In the genomic region with DNA sequence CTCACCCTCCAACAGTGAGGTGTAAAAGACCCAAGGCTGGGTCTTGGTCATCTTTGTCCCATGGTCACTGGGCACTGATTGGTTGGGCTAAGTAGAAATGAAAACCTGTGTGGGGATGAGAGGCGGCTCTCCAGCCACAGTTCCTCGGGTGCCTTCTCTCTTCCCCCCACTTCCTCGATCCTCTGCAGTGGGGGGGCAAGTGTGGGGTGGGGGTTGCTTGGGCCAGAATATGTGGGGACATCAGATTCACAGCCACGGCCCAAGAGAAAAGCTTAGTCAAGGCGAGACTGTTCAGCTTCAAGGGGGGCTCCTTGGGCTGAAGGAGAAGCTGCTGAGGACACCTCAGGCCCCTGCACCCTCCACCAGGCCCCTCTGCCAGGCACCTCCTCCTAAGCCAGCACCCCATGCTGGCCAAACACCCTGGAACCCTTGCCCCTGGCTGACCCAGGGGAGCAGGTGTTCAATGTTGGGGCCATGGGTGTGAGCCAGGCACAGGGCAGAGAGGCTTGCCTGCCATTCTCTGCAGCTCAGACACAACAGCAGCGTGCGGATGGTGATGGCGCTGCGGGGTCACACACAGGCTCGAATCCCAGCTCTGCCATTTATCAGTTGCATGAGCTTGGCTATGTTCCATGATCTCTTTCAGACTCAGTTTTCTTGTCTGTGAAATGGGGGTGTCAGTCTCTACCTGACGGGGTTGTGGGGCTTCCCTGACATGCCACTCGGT, we compare ENCODE assay signal across 1 cellular context.
TF ChIP-seq lines count a peak whose summit lies in the region.

No MANE protein-coding gene starts in this region.

TF ChIP-seq in K562, 482 proteins besides CTCF, POLR2A, EP300 and RAD21:
- TF ChIP-seq RBM25 (IDR thresholded peaks at IDR 0.05; ENCODE audit: low read depth, low read length, severe bottlenecking): peak; percentile 47
- 0 out of 4 replicates have a peak, but pooled peaks of 1 of the 2 experiments have one; percentile 26 for TF ChIP-seq RCOR1 (IDR thresholded peaks at IDR 0.05; ENCODE audit: borderline replicate concordance in 1 of 2, low read depth in 2 of 2, low read length in 2 of 2)
- peak; percentile 56; the same call in 1 of the 2 replicates for TF ChIP-seq NFIC (IDR thresholded peaks at IDR 0.05)
- peak in 1 of 2 experiments; percentile 60; a peak in 2 of 4 replicates for TF ChIP-seq KDM1A (IDR thresholded peaks at IDR 0.05)
- TF ChIP-seq SNIP1 (IDR thresholded peaks at IDR 0.05; ENCODE audit: low read depth): no peak
- TF ChIP-seq TOE1 (IDR thresholded peaks at IDR 0.05; ENCODE audit: borderline replicate concordance): no peak
- TF ChIP-seq TOE1 (CRISPR knock-in tag; IDR thresholded peaks at IDR 0.05; ENCODE audit: borderline replicate concordance, low read depth): no peak
- TF ChIP-seq HDAC2 (IDR thresholded peaks at IDR 0.05): 0 out of 2 replicates have a peak, but pooled peaks have one; percentile 44
- TF ChIP-seq, protein P1, sequence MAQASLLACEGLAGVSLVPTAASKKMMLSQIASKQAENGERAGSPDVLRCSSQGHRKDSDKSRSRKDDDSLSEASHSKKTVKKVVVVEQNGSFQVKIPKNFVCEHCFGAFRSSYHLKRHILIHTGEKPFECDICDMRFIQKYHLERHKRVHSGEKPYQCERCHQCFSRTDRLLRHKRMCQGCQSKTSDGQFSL (CRISPR knock-in tag; IDR thresholded peaks at IDR 0.05): peak; percentile 68
- TF ChIP-seq, protein P1 (tag; IDR thresholded peaks at IDR 0.05): peak in 1 of 2 experiments; percentile 81; a peak in 2 of 4 replicates
- TF ChIP-seq, protein P2, sequence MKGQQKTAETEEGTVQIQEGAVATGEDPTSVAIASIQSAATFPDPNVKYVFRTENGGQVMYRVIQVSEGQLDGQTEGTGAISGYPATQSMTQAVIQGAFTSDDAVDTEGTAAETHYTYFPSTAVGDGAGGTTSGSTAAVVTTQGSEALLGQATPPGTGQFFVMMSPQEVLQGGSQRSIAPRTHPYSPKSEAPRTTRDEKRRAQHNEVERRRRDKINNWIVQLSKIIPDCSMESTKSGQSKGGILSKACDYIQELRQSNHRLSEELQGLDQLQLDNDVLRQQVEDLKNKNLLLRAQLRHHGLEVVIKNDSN (CRISPR knock-in tag; IDR thresholded peaks at IDR 0.05): 0 out of 2 replicates have a peak, but pooled peaks have one; percentile 21
- TF ChIP-seq POLR2G (IDR thresholded peaks at IDR 0.05; ENCODE audit: low read depth, low read length): peak; percentile 65
- TF ChIP-seq HNRNPL (IDR thresholded peaks at IDR 0.05; ENCODE audit: low read depth, low read length): no peak
- TF ChIP-seq BCOR (IDR thresholded peaks at IDR 0.05): peak; percentile 90
- peak; percentile 51; the same call in 1 of the 2 replicates for TF ChIP-seq CBX1 (IDR thresholded peaks at IDR 0.05; ENCODE audit: low read depth)
